Comparison of ENCODE assay signal across 18 cellular contexts in genomic region chr3:156847746-156848339, GRCh38. TPM values are rescaled to one million over a fixed set of nuclear protein-coding genes. Genes with fewer than 3 reads are reported as not detected.
DNase-seq lines count a peak whose midpoint lies in the region; ATAC-seq and TF ChIP-seq lines count a peak whose summit lies in the region.
"Had no signal": no experiment of that assay in that cellular context is flagged by ENCODE, and none has a peak within 500 bp of the region (broad histone marks: within the 10 kb centered on the region; RNA-seq: fewer than 3 reads in every experiment).

No MANE protein-coding gene starts in this region.

- H3K4me3 Mint-ChIP-seq in activated CD4-positive, alpha-beta T cell treated with anti-CD3 and anti-CD28 coated beads, Interleukin-2, amount 10 ng/mL, durations not matched to agents 7 days and 5 days, result no peak overlapping the region
- no peak overlapping the region for H3K4me3 Mint-ChIP-seq in activated CD4-positive, alpha-beta T cell treated with anti-CD3 and anti-CD28 coated beads for 36 hours
- H3K4me3 Mint-ChIP-seq: CD8-positive, alpha-beta memory T cell; GM23338 had no signal

- POLR2A ChIA-PET in activated CD4-positive, alpha-beta T cell treated with anti-CD3 and anti-CD28 coated beads, Interleukin-2, amount 10 ng/mL, durations not matched to agents 7 days and 5 days (lab: Charles Lee), result no interaction called here
- POLR2A ChIA-PET in activated CD4-positive, alpha-beta T cell treated with anti-CD3 and anti-CD28 coated beads for 36 hours (lab: Charles Lee), result no interaction called here

- H3K27ac Mint-ChIP-seq in activated CD4-positive, alpha-beta T cell treated with anti-CD3 and anti-CD28 coated beads, Interleukin-2, amount 10 ng/mL, durations not matched to agents 7 days and 5 days, result peak overlapping the region; percentile 25
- no peak overlapping the region for H3K27ac Mint-ChIP-seq in activated CD4-positive, alpha-beta T cell treated with anti-CD3 and anti-CD28 coated beads for 36 hours
- H3K27ac Mint-ChIP-seq: CD8-positive, alpha-beta memory T cell; GM23338 had no signal

- no peak for ATAC-seq in activated CD4-positive, alpha-beta T cell treated with anti-CD3 and anti-CD28 coated beads for 36 hours
- ATAC-seq in HG03025 (IDR thresholded peaks at IDR 0.05; ENCODE audit: low FRiP score, unreplicated experiment) (no peak), GM21390 (IDR thresholded peaks at IDR 0.05; ENCODE audit: unreplicated experiment) (no peak)
- ATAC-seq: GM23338, HCT116 had no signal

- H3K27me3 ChIP-seq in stomach, result no peaks in the 10 kb centered on the region
- no peaks in the 10 kb centered on the region for H3K27me3 ChIP-seq in BE2C

- no peak for TF ChIP-seq POLR2A in stomach (IDR thresholded peaks at IDR 0.05)

- peaks cover 15% of the 10 kb centered on the region for H3K27me3 Mint-ChIP-seq in activated CD4-positive, alpha-beta T cell treated with anti-CD3 and anti-CD28 coated beads, Interleukin-2, amount 10 ng/mL, durations not matched to agents 7 days and 5 days
- H3K27me3 Mint-ChIP-seq in activated CD4-positive, alpha-beta T cell treated with anti-CD3 and anti-CD28 coated beads for 36 hours, result no peaks in the 10 kb centered on the region

- no peak for DNase-seq in activated CD4-positive, alpha-beta T cell treated with anti-CD3 and anti-CD28 coated beads, Interleukin-2, amount 10 ng/mL, durations not matched to agents 7 days and 5 days
- no peak for DNase-seq in activated CD4-positive, alpha-beta T cell treated with anti-CD3 and anti-CD28 coated beads for 36 hours
- DNase-seq in SK-N-MC (ENCODE audit: low read depth, low spot score) (peak; percentile 58), fibroblast of peridontal ligament (ENCODE audit: extremely low read depth) (peak; percentile 71), stomach (no peak), BE2C (no peak)
- DNase-seq: C1 segment of cervical spinal cord; CD8-positive, alpha-beta memory T cell; NCI-H1694 treated with DMSO at 0.1 percent for 48 hours; NCI-H510A; NCI-H774; OCI-M1; Right ventricle myocardium superior had no signal

- H3K4me1 ChIP-seq in stomach, result no peaks in the 10 kb centered on the region
- no peaks in the 10 kb centered on the region for H3K4me1 ChIP-seq in BE2C

- TF ChIP-seq CTCF in stomach (IDR thresholded peaks at IDR 0.05) (no peak), BE2C (IDR thresholded peaks at IDR 0.05; ENCODE audit: low read depth, low read length) (no peak)

- TF ChIP-seq EP300 in stomach (IDR thresholded peaks at IDR 0.05), result no peak

- intact Hi-C loops in activated CD4-positive, alpha-beta T cell treated with anti-CD3 and anti-CD28 coated beads for 36 hours (cut with DNase I, micrococcal nuclease), result no loop called here
- intact Hi-C loops in stomach (cut with DNase I; ENCODE audit: low total_unique reads), result no loop called here

- H3K9me3 Mint-ChIP-seq in activated CD4-positive, alpha-beta T cell treated with anti-CD3 and anti-CD28 coated beads, Interleukin-2, amount 10 ng/mL, durations not matched to agents 7 days and 5 days, result no peaks in the 10 kb centered on the region
- no peaks in the 10 kb centered on the region for H3K9me3 Mint-ChIP-seq in activated CD4-positive, alpha-beta T cell treated with anti-CD3 and anti-CD28 coated beads for 36 hours (ENCODE audit: low read depth)
- H3K9me3 Mint-ChIP-seq: CD8-positive, alpha-beta memory T cell; GM23338 had no signal

- H3K36me3 Mint-ChIP-seq in activated CD4-positive, alpha-beta T cell treated with anti-CD3 and anti-CD28 coated beads, Interleukin-2, amount 10 ng/mL, durations not matched to agents 7 days and 5 days (ENCODE audit: low read depth), result no peaks in the 10 kb centered on the region
- H3K36me3 Mint-ChIP-seq in activated CD4-positive, alpha-beta T cell treated with anti-CD3 and anti-CD28 coated beads for 36 hours (ENCODE audit: low read depth), result no peaks in the 10 kb centered on the region
- H3K36me3 Mint-ChIP-seq: CD8-positive, alpha-beta memory T cell had no signal

- CTCF ChIA-PET in activated CD4-positive, alpha-beta T cell treated with anti-CD3 and anti-CD28 coated beads, Interleukin-2, amount 10 ng/mL, durations not matched to agents 7 days and 5 days (lab: Charles Lee), result interaction anchor here (1.4 kb wide), 1 partner anchor 15 kb away, joined by 3 read pairs; no protein-coding TSS in a partner anchor
- CTCF ChIA-PET in activated CD4-positive, alpha-beta T cell treated with anti-CD3 and anti-CD28 coated beads for 36 hours (lab: Charles Lee), result no interaction called here

- no peaks in the 10 kb centered on the region for H3K4me1 Mint-ChIP-seq in activated CD4-positive, alpha-beta T cell treated with anti-CD3 and anti-CD28 coated beads, Interleukin-2, amount 10 ng/mL, durations not matched to agents 7 days and 5 days
- no peaks in the 10 kb centered on the region for H3K4me1 Mint-ChIP-seq in activated CD4-positive, alpha-beta T cell treated with anti-CD3 and anti-CD28 coated beads for 36 hours
- H3K4me1 Mint-ChIP-seq: CD8-positive, alpha-beta memory T cell had no signal

- H3K4me3 ChIP-seq in SK-N-MC (peak overlapping the region; percentile 54), stomach (no peak overlapping the region), BE2C (ENCODE audit: low read depth, low read length) (no peak overlapping the region)
- H3K4me3 ChIP-seq: GM23338 had no signal

- peak overlapping the region; percentile 46 for H3K9ac ChIP-seq in SK-N-MC (ENCODE audit: insufficient read length)

- no peaks in the 10 kb centered on the region for H3K36me3 ChIP-seq in SK-N-MC (ENCODE audit: insufficient read depth, low read length)
- no peaks in the 10 kb centered on the region for H3K36me3 ChIP-seq in stomach
- no peaks in the 10 kb centered on the region for H3K36me3 ChIP-seq in BE2C

- H3K27ac ChIP-seq in SK-N-MC (peak overlapping the region; percentile 91), stomach (no peak overlapping the region)
- H3K27ac ChIP-seq: 22Rv1 had no signal

- H3K9me3 ChIP-seq in SK-N-MC (ENCODE audit: low read depth, low read length) (no peaks in the 10 kb centered on the region), stomach (no peaks in the 10 kb centered on the region), BE2C (no peaks in the 10 kb centered on the region)

RNA-seq across cellular contexts. Expression of gene LEKR1, which starts 21.7 kb away (rescaled TPM):
- under 1 TPM; 0.47 to 0.54 TPM for total RNA-seq in activated CD4-positive, alpha-beta T cell treated with anti-CD3 and anti-CD28 coated beads, Interleukin-2, amount 10 ng/mL, durations not matched to agents 7 days and 5 days
- under 1 TPM; 0.37 to 0.53 TPM for total RNA-seq in activated CD4-positive, alpha-beta T cell treated with anti-CD3 and anti-CD28 coated beads for 36 hours
- total RNA-seq in stomach, result 1 to 10 TPM in 2 of 5 donors, not detected in 3; 2.2 to 2.6 TPM
- polyA plus RNA-seq in stomach, result under 1 TPM; 0.31 to 0.44 (median 0.33) TPM
- 0.29 TPM for polyA plus RNA-seq in BE2C (2012; ENCODE audit: insufficient read depth, insufficient read length, low read depth)
- total RNA-seq: GM23338 had no signal
- polyA plus RNA-seq: GM23338 had no signal

Comparison
In these comparisons a context has a peak if more than half of its experiments do, and no peak if none do; other contexts are left out.
1. DNase-seq: peak in SK-N-MC (single experiment) and fibroblast of peridontal ligament (single experiment); none in activated CD4-positive, alpha-beta T cell treated with anti-CD3 and anti-CD28 coated beads, Interleukin-2, amount 10 ng/mL, durations not matched to agents 7 days and 5 days (single experiment), activated CD4-positive, alpha-beta T cell treated with anti-CD3 and anti-CD28 coated beads for 36 hours (single experiment), stomach (single experiment) and BE2C (single experiment).